8 cellular contexts compared by ENCODE assay signal in genomic region chr19:1767464-1767933, GRCh38. TPM values are rescaled to one million over a fixed set of nuclear protein-coding genes. Genes with fewer than 3 reads are reported as not detected.
DNase-seq lines count a peak whose midpoint lies in the region; ATAC-seq and TF ChIP-seq lines count a peak whose summit lies in the region.

No MANE protein-coding gene starts in this region.

- H3F3A ChIP-seq in Loucy (ENCODE audit: low read depth), result no peaks in the 10 kb centered on the region

- H4K20me1 ChIP-seq in Loucy (ENCODE audit: insufficient read depth, low read length, poor library complexity, severe bottlenecking), result no peaks in the 10 kb centered on the region

- H3K4me2 ChIP-seq in Loucy (ENCODE audit: low read depth, low read length, poor library complexity, severe bottlenecking), result peak overlapping the region; percentile 69

- H3K4me3 ChIP-seq in Loucy (ENCODE audit: low read length, poor library complexity, severe bottlenecking), result peak overlapping the region; percentile 42
- H3K4me3 ChIP-seq in fibroblast of pulmonary artery (replicated peaks; ENCODE audit: low read depth, low read length), result no peak overlapping the region

- H3K4me1 ChIP-seq in Loucy (ENCODE audit: insufficient read depth, low read length, poor library complexity, severe bottlenecking), result peaks cover 17% of the 10 kb centered on the region

- peak overlapping the region; percentile 84 for H2AFZ ChIP-seq in Loucy (ENCODE audit: low read length)

- no peaks in the 10 kb centered on the region for H3K9me2 ChIP-seq in Loucy (replicated peaks; ENCODE audit: low read depth, low read length)

- DNase-seq in Caki2 (ENCODE audit: low read depth), result peak; percentile 16
- DNase-seq in activated T-cell treated with anti-CD3 and anti-CD28 coated beads for 24 hours (ENCODE audit: low read depth), result peak; percentile 52
- DNase-seq in fibroblast of pulmonary artery (ENCODE audit: low read depth), result no peak
- DNase-seq in retina, result peak; percentile 85

- TF ChIP-seq CTCF in Loucy (conservative IDR thresholded peaks at IDR 0.05; ENCODE audit: low read length), result peak; percentile 89
- peak; percentile 76 for TF ChIP-seq CTCF in fibroblast of pulmonary artery (IDR thresholded peaks at IDR 0.05; ENCODE audit: low read length, missing control alignments)

- H3K9me3 ChIP-seq in Loucy (ENCODE audit: insufficient read depth, low read depth, low read length), result peaks cover 9% of the 10 kb centered on the region

- peak overlapping the region; percentile 54 for H3K9ac ChIP-seq in Loucy (ENCODE audit: low read depth, low read length, poor library complexity, severe bottlenecking)

- no peaks in the 10 kb centered on the region for H3K36me3 ChIP-seq in Loucy (ENCODE audit: insufficient read depth, low read length)

- H3K79me2 ChIP-seq in Loucy (ENCODE audit: insufficient read depth, low read length), result no peaks in the 10 kb centered on the region

- in situ Hi-C loops in Caki2 (cut with HindIII; ENCODE audit: low pct_unique_long_range_greater_than_20kb, low sequenced_read_pairs), result no loop called here

- no peaks in the 10 kb centered on the region for H3K27me3 ChIP-seq in Loucy (ENCODE audit: insufficient read depth, low read length, poor library complexity, severe bottlenecking)

- ATAC-seq in GM21360 (IDR thresholded peaks at IDR 0.05; ENCODE audit: unreplicated experiment) (no peak), GM21528 (IDR thresholded peaks at IDR 0.05; ENCODE audit: low FRiP score, unreplicated experiment) (no peak), HG03469 (IDR thresholded peaks at IDR 0.05; ENCODE audit: unreplicated experiment) (no peak)

RNA-seq across cellular contexts. Expression of gene ONECUT3, which starts 14.2 kb away (rescaled TPM):
- total RNA-seq in Caki2 (2014; rRNA removed; shearing (Covaris generic); ENCODE audit: low replicate concordance), result not detected in 2 replicates

RNA-seq across cellular contexts. Expression of gene ATP8B3, which starts 44.6 kb away (rescaled TPM):
- total RNA-seq in Caki2 (2014; rRNA removed; shearing (Covaris generic); ENCODE audit: low replicate concordance), result 5.3 and 11.9 TPM in 2 replicates
